In the genomic region with DNA sequence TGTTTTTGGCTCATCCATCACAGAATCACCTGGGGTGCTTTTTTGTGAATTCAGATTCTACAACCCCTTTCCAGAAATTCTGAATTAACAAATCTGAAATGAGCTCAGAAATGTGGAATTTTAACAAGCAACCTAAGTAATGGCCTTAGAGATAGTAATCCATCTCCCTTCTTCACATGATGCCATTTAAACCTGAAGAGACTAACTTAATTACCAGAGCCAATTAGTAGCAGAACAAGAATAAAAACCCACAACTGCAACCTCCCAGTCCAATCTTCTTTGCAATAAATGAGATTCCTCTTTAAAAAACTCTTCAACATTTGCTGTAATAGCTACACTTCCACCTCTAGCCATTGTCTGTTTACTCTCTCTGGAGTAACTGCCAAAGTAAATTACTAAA, we compare ENCODE assay signal across 17 cellular contexts.
DNase-seq lines count a peak whose midpoint lies in the region; ATAC-seq lines count a peak whose summit lies in the region.
"Had no signal": no experiment of that assay in that cellular context is flagged by ENCODE, and none has a peak within 500 bp of the region (broad histone marks: within the 10 kb centered on the region; RNA-seq: fewer than 3 reads in every experiment).

No MANE protein-coding gene starts in this region.

- H3K36me3 Mint-ChIP-seq in activated T-cell treated with anti-CD3 and anti-CD28 coated beads, Interleukin-2, amount 50 U/mL, for 24 hours (ENCODE audit: low read depth), result peaks cover 75% of the 10 kb centered on the region
- H3K36me3 Mint-ChIP-seq in activated T-cell treated with anti-CD3 and anti-CD28 coated beads, Interleukin-2, amount 50 U/mL, for 72 hours (ENCODE audit: insufficient read depth in 2 of 2), result peaks cover 7 to 21% of the 10 kb centered on the region in 2 donors
- peaks cover 22% of the 10 kb centered on the region for H3K36me3 Mint-ChIP-seq in central memory CD8-positive, alpha-beta T cell (ENCODE audit: insufficient read depth)
- H3K36me3 Mint-ChIP-seq in memory B cell, result peaks cover 27% of the 10 kb centered on the region

- H3K27me3 Mint-ChIP-seq in activated T-cell treated with anti-CD3 and anti-CD28 coated beads, Interleukin-2, amount 50 U/mL, for 24 hours, result no peaks in the 10 kb centered on the region
- H3K27me3 Mint-ChIP-seq in activated T-cell treated with anti-CD3 and anti-CD28 coated beads, Interleukin-2, amount 50 U/mL, for 72 hours (ENCODE audit: low read depth), result no peaks in the 10 kb centered on the region
- H3K27me3 Mint-ChIP-seq in central memory CD8-positive, alpha-beta T cell, result no peaks in the 10 kb centered on the region
- H3K27me3 Mint-ChIP-seq in memory B cell, result no peaks in the 10 kb centered on the region
- H3K27me3 Mint-ChIP-seq: B cell; CD4-positive, CD25-positive, alpha-beta regulatory T cell; CD8-positive, alpha-beta memory T cell had no signal

- no peak for ATAC-seq in activated T-cell treated with anti-CD3 and anti-CD28 coated beads, Interleukin-2, amount 50 U/mL, for 72 hours (replicated peaks in 1 of 2)
- ATAC-seq in central memory CD8-positive, alpha-beta T cell (replicated peaks; ENCODE audit: extremely low read depth, poor library complexity, severe bottlenecking), result no peak
- no peak for ATAC-seq in memory B cell (ENCODE audit: low read depth)
- ATAC-seq: GM12878 had no signal

- peaks cover 9% of the 10 kb centered on the region for H3K4me1 Mint-ChIP-seq in activated T-cell treated with anti-CD3 and anti-CD28 coated beads, Interleukin-2, amount 50 U/mL, for 24 hours (ENCODE audit: low read depth)
- peaks cover 18% of the 10 kb centered on the region for H3K4me1 Mint-ChIP-seq in activated T-cell treated with anti-CD3 and anti-CD28 coated beads, Interleukin-2, amount 50 U/mL, for 72 hours (ENCODE audit: low read depth)
- H3K4me1 Mint-ChIP-seq in central memory CD8-positive, alpha-beta T cell, result peaks cover 26% of the 10 kb centered on the region
- peaks cover 2% of the 10 kb centered on the region for H3K4me1 Mint-ChIP-seq in memory B cell
- H3K4me1 Mint-ChIP-seq: B cell had no signal

- peak overlapping the region; percentile 14 for H3K27ac Mint-ChIP-seq in activated T-cell treated with anti-CD3 and anti-CD28 coated beads, Interleukin-2, amount 50 U/mL, for 24 hours
- H3K27ac Mint-ChIP-seq in activated T-cell treated with anti-CD3 and anti-CD28 coated beads, Interleukin-2, amount 50 U/mL, for 72 hours, result no peak overlapping the region
- peak overlapping the region; percentile 11 for H3K27ac Mint-ChIP-seq in central memory CD8-positive, alpha-beta T cell (ENCODE audit: low read depth)
- H3K27ac Mint-ChIP-seq in memory B cell, result peak overlapping the region; percentile 3
- H3K27ac Mint-ChIP-seq: B cell; CD4-positive, CD25-positive, alpha-beta regulatory T cell had no signal

- H3K9me3 Mint-ChIP-seq in activated T-cell treated with anti-CD3 and anti-CD28 coated beads, Interleukin-2, amount 50 U/mL, for 24 hours, result no peaks in the 10 kb centered on the region
- H3K9me3 Mint-ChIP-seq in activated T-cell treated with anti-CD3 and anti-CD28 coated beads, Interleukin-2, amount 50 U/mL, for 72 hours, result no peaks in the 10 kb centered on the region
- no peaks in the 10 kb centered on the region for H3K9me3 Mint-ChIP-seq in central memory CD8-positive, alpha-beta T cell
- no peaks in the 10 kb centered on the region for H3K9me3 Mint-ChIP-seq in memory B cell
- H3K9me3 Mint-ChIP-seq: CD4-positive, CD25-positive, alpha-beta regulatory T cell; CD8-positive, alpha-beta memory T cell had no signal

- no peak overlapping the region for H3K4me3 Mint-ChIP-seq in activated T-cell treated with anti-CD3 and anti-CD28 coated beads, Interleukin-2, amount 50 U/mL, for 24 hours
- H3K4me3 Mint-ChIP-seq in activated T-cell treated with anti-CD3 and anti-CD28 coated beads, Interleukin-2, amount 50 U/mL, for 72 hours, result no peak overlapping the region
- no peak overlapping the region for H3K4me3 Mint-ChIP-seq in central memory CD8-positive, alpha-beta T cell
- no peak overlapping the region for H3K4me3 Mint-ChIP-seq in memory B cell
- H3K4me3 Mint-ChIP-seq: B cell; CD4-positive, CD25-positive, alpha-beta regulatory T cell; CD8-positive, alpha-beta memory T cell had no signal

- DNase-seq in activated T-cell treated with anti-CD3 and anti-CD28 coated beads, Interleukin-2, amount 50 U/mL, for 24 hours, result no peak
- DNase-seq in activated T-cell treated with anti-CD3 and anti-CD28 coated beads, Interleukin-2, amount 50 U/mL, for 72 hours, result no peak
- DNase-seq in central memory CD8-positive, alpha-beta T cell (ENCODE audit: low spot score in 2 of 2), result no peak
- DNase-seq in memory B cell (ENCODE audit: low spot score in 2 of 2), result no peak
- no peak for DNase-seq in central memory CD4-positive, alpha-beta T cell
- no peak for DNase-seq in NCI-H524 treated with DMSO at 0.1 percent for 48 hours (lab: John Stamatoyannopoulos, UW)
- DNase-seq: CD4-positive, CD25-positive, alpha-beta regulatory T cell; CD8-positive, alpha-beta memory T cell; DMS 273 treated with DMSO at 0.1 percent for 48 hours; DMS79; EL; GDM1; GM23248; H7; HCEC 1CT had no signal
